ENCODE assay signal across 10 cellular contexts in the genomic region with DNA sequence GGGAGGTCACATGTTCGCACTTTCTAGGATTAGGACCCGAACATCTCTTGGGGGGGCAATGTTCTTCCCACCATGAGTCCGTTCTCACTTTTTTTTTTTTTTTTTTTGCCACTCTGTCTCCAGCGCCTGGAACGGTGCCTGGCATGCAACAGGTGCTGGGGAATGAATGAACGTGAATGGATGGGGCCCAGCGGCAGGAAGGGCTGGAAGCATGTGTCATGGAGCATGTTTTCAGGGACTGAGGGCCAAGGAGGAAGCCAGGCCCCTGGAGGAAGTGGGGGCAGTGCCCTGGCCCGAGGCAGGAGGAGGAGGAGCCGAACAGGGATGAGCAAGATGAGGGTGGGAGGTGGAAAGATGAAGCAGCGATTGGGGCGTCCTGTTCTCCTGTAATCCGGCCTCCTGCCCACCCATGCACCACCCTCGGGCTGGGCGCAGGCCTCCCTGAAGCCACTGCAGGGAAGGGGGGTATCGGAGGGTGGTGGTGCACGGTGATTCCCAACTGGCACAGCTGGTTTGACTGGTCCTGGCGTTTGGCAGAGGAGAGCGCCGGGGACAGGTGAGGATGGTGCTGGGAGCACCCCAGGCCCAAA. TPM values are rescaled to one million over a fixed set of nuclear protein-coding genes. Genes with fewer than 3 reads are reported as not detected.
DNase-seq lines count a peak whose midpoint lies in the region; TF ChIP-seq lines count a peak whose summit lies in the region.
"Had no signal": no experiment of that assay in that cellular context is flagged by ENCODE, and none has a peak within 500 bp of the region (broad histone marks: within the 10 kb centered on the region; RNA-seq: fewer than 3 reads in every experiment).

No MANE protein-coding gene starts in this region.

- peaks cover 3% of the 10 kb centered on the region for H3K4me1 Mint-ChIP-seq in endothelial cell (ENCODE audit: unreplicated experiment)
- H3K4me1 Mint-ChIP-seq: activated naive CD4-positive, alpha-beta T cell treated with anti-CD3 and anti-CD28 coated beads, Interleukin-2, amount 50 U/mL, for 24 hours had no signal

- H3K4me1 ChIP-seq in osteoblast (ENCODE audit: insufficient read depth, low read length) (peaks cover 4% of the 10 kb centered on the region), right atrium auricular region (no peaks in the 10 kb centered on the region)

- H3K9me3 Mint-ChIP-seq in endothelial cell (ENCODE audit: unreplicated experiment): no peaks in the 10 kb centered on the region
- H3K9me3 Mint-ChIP-seq: activated naive CD4-positive, alpha-beta T cell treated with anti-CD3 and anti-CD28 coated beads, Interleukin-2, amount 50 U/mL, for 24 hours had no signal

- no peaks in the 10 kb centered on the region for H4K20me1 ChIP-seq in osteoblast (ENCODE audit: insufficient read depth, low read length)

- H3K36me3 ChIP-seq in osteoblast (ENCODE audit: insufficient read depth, low read length): no peaks in the 10 kb centered on the region
- H3K36me3 ChIP-seq in right atrium auricular region: no peaks in the 10 kb centered on the region

- H3K27ac ChIP-seq in osteoblast (ENCODE audit: low read depth, low read length) (no peak overlapping the region), right atrium auricular region (no peak overlapping the region)

- no peaks in the 10 kb centered on the region for H3K79me2 ChIP-seq in osteoblast (ENCODE audit: insufficient read depth, low read length)

- peak; percentile 85 for DNase-seq in Daoy (ENCODE audit: low read depth)
- peak; percentile 70 for DNase-seq in NCI-H2029 treated with DMSO at 0.1 percent for 48 hours (lab: John Stamatoyannopoulos, UW)
- DNase-seq in dermis microvascular lymphatic vessel endothelial cell (ENCODE audit: low read depth in 2 of 2): peak; percentile 51 to 79
- DNase-seq in osteoblast (ENCODE audit: insufficient read length, low spot score, missing footprints): peak; percentile 93
- DNase-seq in NCI-H2081 (lab: John Stamatoyannopoulos, UW): no peak
- no peak for DNase-seq in right atrium auricular region (ENCODE audit: low spot score)
- no peak for DNase-seq in endothelial cell (ENCODE audit: low spot score)
- no peak for DNase-seq in activated CD4-positive, alpha-beta T cell treated with anti-CD3 and anti-CD28 coated beads, Interleukin-2, amount 50 U/mL, for 4 hours
- DNase-seq: Right ventricle myocardium superior had no signal

- peaks cover under 1% of the 10 kb centered on the region for H3K9me3 ChIP-seq in osteoblast (ENCODE audit: low read depth, low read length)
- H3K9me3 ChIP-seq in right atrium auricular region: no peaks in the 10 kb centered on the region

- peaks cover 3% of the 10 kb centered on the region for H3K27me3 Mint-ChIP-seq in endothelial cell (ENCODE audit: unreplicated experiment)
- H3K27me3 Mint-ChIP-seq: activated naive CD4-positive, alpha-beta T cell treated with anti-CD3 and anti-CD28 coated beads, Interleukin-2, amount 50 U/mL, for 24 hours had no signal

- no peaks in the 10 kb centered on the region for H3K36me3 Mint-ChIP-seq in endothelial cell (ENCODE audit: low read depth, unreplicated experiment)
- H3K36me3 Mint-ChIP-seq: activated naive CD4-positive, alpha-beta T cell treated with anti-CD3 and anti-CD28 coated beads, Interleukin-2, amount 50 U/mL, for 24 hours had no signal

- peak overlapping the region; percentile 25 for H3K4me3 ChIP-seq in osteoblast (ENCODE audit: insufficient read depth, low read length)
- H3K4me3 ChIP-seq in right atrium auricular region: no peak overlapping the region

- H3K27me3 ChIP-seq in osteoblast (ENCODE audit: insufficient read depth, low read length): peaks cover 2% of the 10 kb centered on the region
- H3K27me3 ChIP-seq in right atrium auricular region: no peaks in the 10 kb centered on the region

- peak overlapping the region; percentile 55 for H3K4me2 ChIP-seq in osteoblast (ENCODE audit: insufficient read depth, low read length)

- peak overlapping the region; percentile 90 for H2AFZ ChIP-seq in osteoblast (ENCODE audit: low read length)

- H3K27ac Mint-ChIP-seq in endothelial cell (ENCODE audit: unreplicated experiment): no peak overlapping the region
- H3K27ac Mint-ChIP-seq: activated naive CD4-positive, alpha-beta T cell treated with anti-CD3 and anti-CD28 coated beads, Interleukin-2, amount 50 U/mL, for 24 hours had no signal

- TF ChIP-seq CTCF in osteoblast (IDR thresholded peaks at IDR 0.05; ENCODE audit: extremely low read depth, low read depth, low read length): no peak
- TF ChIP-seq CTCF in right atrium auricular region (IDR thresholded peaks at IDR 0.05): no peak
- no peak for TF ChIP-seq CTCF in endothelial cell (IDR thresholded peaks at IDR 0.05; ENCODE audit: unreplicated experiment)

- H3K4me3 Mint-ChIP-seq in endothelial cell (ENCODE audit: unreplicated experiment): no peak overlapping the region
- H3K4me3 Mint-ChIP-seq: activated naive CD4-positive, alpha-beta T cell treated with anti-CD3 and anti-CD28 coated beads, Interleukin-2, amount 50 U/mL, for 24 hours had no signal

RNA-seq across cellular contexts. Expression of a gene that starts 8.8 kb away (rescaled TPM):
- not detected in 2 replicates for total RNA-seq in Daoy (2014; rRNA removed; shearing (Covaris generic))
- total RNA-seq in dermis microvascular lymphatic vessel endothelial cell (0.13 TPM in 1 of 2 replicates, not detected in the other), osteoblast (under 0.01 TPM in 1 of 2 replicates, not detected in the other), right atrium auricular region (not detected), endothelial cell (ENCODE audit: unreplicated experiment) (0.62 TPM)

RNA-seq across cellular contexts. Expression of a gene that starts 31.6 kb away (rescaled TPM):
- total RNA-seq in Daoy (2014; rRNA removed; shearing (Covaris generic)): under 0.01 TPM in 1 of 2 replicates, not detected in the other
- total RNA-seq in dermis microvascular lymphatic vessel endothelial cell: under 0.01 and 0.13 TPM in 2 replicates
- total RNA-seq in osteoblast: not detected in 2 replicates
- 1 to 10 TPM; 1.3 to 1.6 TPM for total RNA-seq in right atrium auricular region
- total RNA-seq in endothelial cell (ENCODE audit: unreplicated experiment): 3.0 TPM

Comparison
In these comparisons a context has a peak if more than half of its experiments do, and no peak if none do; other contexts are left out.
1. DNase-seq: peak in Daoy (single experiment), NCI-H2029 treated with DMSO at 0.1 percent for 48 hours (single experiment), dermis microvascular lymphatic vessel endothelial cell (2 of 2) and osteoblast (single experiment); none in NCI-H2081 (0 of 2), right atrium auricular region (single experiment), endothelial cell (single experiment) and activated CD4-positive, alpha-beta T cell treated with anti-CD3 and anti-CD28 coated beads, Interleukin-2, amount 50 U/mL, for 4 hours (0 of 2).